28 cellular contexts compared by ENCODE assay signal in the genomic region with DNA sequence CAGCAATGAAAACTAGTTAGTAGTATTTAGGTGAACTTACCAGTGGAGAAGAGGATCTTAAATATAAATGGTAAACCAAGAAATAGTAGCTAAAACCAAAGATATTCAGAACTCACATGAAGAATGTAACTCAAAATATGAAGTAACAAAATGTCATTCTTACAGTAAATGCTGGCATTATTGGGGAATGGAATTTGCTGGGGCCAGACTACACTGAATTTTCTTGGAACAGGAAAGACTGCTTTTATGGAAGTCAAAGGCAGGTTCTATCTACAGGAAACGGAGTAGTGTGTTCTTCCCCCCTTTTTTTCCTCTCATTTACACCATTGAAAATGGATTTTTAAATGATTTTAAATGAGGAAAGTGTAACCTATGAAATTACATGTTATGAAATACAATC.
"Had no signal": no experiment of that assay in that cellular context is flagged by ENCODE, and none has a peak within 500 bp of the region (broad histone marks: within the 10 kb centered on the region; RNA-seq: fewer than 3 reads in every experiment).

No MANE protein-coding gene starts in this region.

- H3K27ac ChIP-seq: neural progenitor cell, ovary, parathyroid adenoma, psoas muscle, right lobe of liver, sigmoid colon, stomach, thoracic aorta, thyroid gland, tibial nerve, upper lobe of right lung, uterus had no signal

- H3K36me3 ChIP-seq: neural progenitor cell, ovary, right lobe of liver, sigmoid colon, stomach, thoracic aorta, thyroid gland, tibial nerve, upper lobe of right lung, uterus had no signal

- DNase-seq: naive thymus-derived CD4-positive, alpha-beta T cell; occipital lobe; ovary; posterior cingulate gyrus; psoas muscle; right cardiac atrium; right lobe of liver; sigmoid colon; small intestine; stimulated activated CD4-positive, alpha-beta T cell treated with anti-CD3 and anti-CD28 coated beads, Interleukin-15, amount 100 ng/mL, for 24 hours; stimulated activated CD4-positive, alpha-beta T cell treated with anti-CD3 and anti-CD28 coated beads, Interleukin-2, amount 100 ng/mL, for 24 hours; stimulated activated CD4-positive, alpha-beta T cell treated with anti-CD3 and anti-CD28 coated beads, Interleukin-2, amount 100 ng/mL, for 48 hours; stimulated activated CD4-positive, alpha-beta T cell treated with anti-CD3 and anti-CD28 coated beads, Interleukin-4, amount 100 ng/mL, for 24 hours; stimulated activated naive B cell treated with anti-CD40 and anti-IgM and Interleukin-4, amounts not matched to agents 10 μg/mL and 1 μg/mL and 100 μg/mL, for 72 hours; stimulated activated naive CD4-positive, alpha-beta T cell treated with Interleukin-2 at 50 U/mL for 16 hours; stomach; thyroid gland; upper lobe of right lung; uterus had no signal

- H3K9ac ChIP-seq: neural progenitor cell, parathyroid adenoma had no signal

- H3K4me3 ChIP-seq: neural progenitor cell, ovary, psoas muscle, right lobe of liver, sigmoid colon, stomach, thoracic aorta, thyroid gland, tibial nerve, upper lobe of right lung, uterus had no signal

- H3K4me3 Mint-ChIP-seq: naive thymus-derived CD4-positive, alpha-beta T cell; nephron; neural progenitor cell; stimulated activated effector memory CD8-positive, alpha-beta T cell treated with anti-CD3 and anti-CD28 coated beads, Interleukin-12 subunit alpha, Interleukin-12 subunit beta, amount 100 ng/mL, for 72 hours; stimulated activated naive B cell treated with anti-CD40 and anti-IgM and Interleukin-4, amounts not matched to agents 10 μg/mL and 1 μg/mL and 100 μg/mL, for 72 hours; stimulated activated naive CD8-positive, alpha-beta T cell treated with anti-CD3 and anti-CD28 coated beads, Interleukin-15, Interleukin-2, amounts not matched to agents 100 ng/mL and 50 ng/mL, for 24 hours; type B pancreatic cell had no signal

- H3K27me3 ChIP-seq: neural progenitor cell, ovary, right lobe of liver, sigmoid colon, stomach, thyroid gland, tibial nerve, upper lobe of right lung, uterus had no signal

- ATAC-seq: naive thymus-derived CD4-positive, alpha-beta T cell; psoas muscle; right cardiac atrium; right lobe of liver; stimulated activated effector memory CD8-positive, alpha-beta T cell treated with anti-CD3 and anti-CD28 coated beads, Interleukin-12 subunit alpha, Interleukin-12 subunit beta, amount 100 ng/mL, for 72 hours; stimulated activated naive B cell treated with anti-CD40 and anti-IgM and Interleukin-4, amounts not matched to agents 10 μg/mL and 1 μg/mL and 100 μg/mL, for 72 hours; upper lobe of right lung had no signal

- H3K79me2 ChIP-seq: parathyroid adenoma had no signal

- H3K4me1 ChIP-seq: neural progenitor cell, right lobe of liver, sigmoid colon, stomach, uterus had no signal

- H3K9me3 ChIP-seq: ovary, psoas muscle, right lobe of liver, sigmoid colon, stomach, thoracic aorta, thyroid gland, tibial nerve, upper lobe of right lung, uterus had no signal

- H3K27ac Mint-ChIP-seq: naive thymus-derived CD4-positive, alpha-beta T cell; nephron; neural progenitor cell; progenitor cell of endocrine pancreas; stimulated activated effector memory CD8-positive, alpha-beta T cell treated with anti-CD3 and anti-CD28 coated beads, Interleukin-12 subunit alpha, Interleukin-12 subunit beta, amount 100 ng/mL, for 72 hours; stimulated activated naive B cell treated with anti-CD40 and anti-IgM and Interleukin-4, amounts not matched to agents 10 μg/mL and 1 μg/mL and 100 μg/mL, for 72 hours; stimulated activated naive CD8-positive, alpha-beta T cell treated with anti-CD3 and anti-CD28 coated beads, Interleukin-15, Interleukin-2, amounts not matched to agents 100 ng/mL and 50 ng/mL, for 24 hours; type B pancreatic cell had no signal

- H2AFZ ChIP-seq: neural progenitor cell, parathyroid adenoma had no signal

- H3K4me1 Mint-ChIP-seq: nephron had no signal

- H3K27me3 Mint-ChIP-seq: naive thymus-derived CD4-positive, alpha-beta T cell; progenitor cell of endocrine pancreas; stimulated activated naive B cell treated with anti-CD40 and anti-IgM and Interleukin-4, amounts not matched to agents 10 μg/mL and 1 μg/mL and 100 μg/mL, for 72 hours; stimulated activated naive CD8-positive, alpha-beta T cell treated with anti-CD3 and anti-CD28 coated beads, Interleukin-15, Interleukin-2, amounts not matched to agents 100 ng/mL and 50 ng/mL, for 24 hours; type B pancreatic cell had no signal

- H3K9me3 Mint-ChIP-seq: nephron; neural progenitor cell; stimulated activated naive B cell treated with anti-CD40 and anti-IgM and Interleukin-4, amounts not matched to agents 10 μg/mL and 1 μg/mL and 100 μg/mL, for 72 hours; type B pancreatic cell had no signal

- H3K4me2 ChIP-seq: neural progenitor cell had no signal
